23 cellular contexts compared by ENCODE assay signal in genomic region chr12:124718458-124718857, GRCh38.
DNase-seq lines count a peak whose midpoint lies in the region; ATAC-seq, FAIRE-seq and TF ChIP-seq lines count a peak whose summit lies in the region.
"Had no signal": no experiment of that assay in that cellular context is flagged by ENCODE, and none has a peak within 500 bp of the region (broad histone marks: within the 10 kb centered on the region; RNA-seq: fewer than 3 reads in every experiment).

No MANE protein-coding gene starts in this region.

- H3K4me2 ChIP-seq in HepG2 (ENCODE audit: low read depth, low read length) (no peak overlapping the region), K562 (ENCODE audit: insufficient read depth, low read length) (no peak overlapping the region)
- H3K4me2 ChIP-seq: BLaER1, GM23338 had no signal

- H3K4me1 Mint-ChIP-seq in glutamatergic neuron (ENCODE audit: low read depth, unreplicated experiment), result peaks cover 33% of the 10 kb centered on the region

- H3K9me3 Mint-ChIP-seq in glutamatergic neuron (ENCODE audit: unreplicated experiment), result peaks cover 8% of the 10 kb centered on the region
- H3K9me3 Mint-ChIP-seq: CD8-positive, alpha-beta T cell; GM23338; H9; HFFc6 had no signal

- H3K27me3 ChIP-seq in HepG2 (ENCODE audit: control insufficient read depth in 1 of 2, insufficient read depth in 2 of 2, low read length in 2 of 2) (peaks cover 3 to 52% of the 10 kb centered on the region in 2 experiments), right lobe of liver (no peaks in the 10 kb centered on the region), K562 (ENCODE audit: control insufficient read depth in 2 of 2, insufficient read depth in 2 of 2, low read length in 2 of 2) (peaks cover 17 to 37% of the 10 kb centered on the region in 2 experiments; a peak in 4 of 5 replicates)
- H3K27me3 ChIP-seq: BLaER1 had no signal

- no peak overlapping the region for H3K4me3 Mint-ChIP-seq in glutamatergic neuron (ENCODE audit: unreplicated experiment)
- H3K4me3 Mint-ChIP-seq: B cell; CD4-positive, CD25-positive, alpha-beta regulatory T cell; CD8-positive, alpha-beta T cell; GM23338; H9; HFFc6 had no signal

- TF ChIP-seq RAD21 in HepG2 (CRISPR knock-in tag; IDR thresholded peaks at IDR 0.05), result no peak
- TF ChIP-seq RAD21 in K562 (CRISPR knock-in tag; conservative IDR thresholded peaks at IDR 0.05 in 1 of 2, IDR thresholded peaks at IDR 0.05 in 1 of 2), result no peak

- POLR2A ChIA-PET in HepG2 (lab: Yijun Ruan, JAX) (no interaction called here), K562 (lab: Yijun Ruan, JAX) (no interaction called here)

- peaks cover 4% of the 10 kb centered on the region for H3K36me3 Mint-ChIP-seq in glutamatergic neuron (ENCODE audit: unreplicated experiment)
- H3K36me3 Mint-ChIP-seq: CD8-positive, alpha-beta T cell had no signal

- H3K27me3 Mint-ChIP-seq in glutamatergic neuron (ENCODE audit: unreplicated experiment), result peaks cover 6% of the 10 kb centered on the region
- H3K27me3 Mint-ChIP-seq: CD4-positive, CD25-positive, alpha-beta regulatory T cell had no signal

- ATAC-seq in HepG2, result no peak
- ATAC-seq in right lobe of liver, result no peak
- no peak for ATAC-seq in K562
- ATAC-seq in HG03565 (IDR thresholded peaks at IDR 0.05; ENCODE audit: unreplicated experiment), result no peak
- ATAC-seq: CD8-positive, alpha-beta T cell; GM23338; HCT116 had no signal

- in situ Hi-C loops in HepG2 (cut with HindIII; ENCODE audit: extremely low pct_ligation_motif_present, low pct_unique_long_range_greater_than_20kb) (no loop called here), K562 (cut with MboI) (no loop called here)

- no peak overlapping the region for H3K4me3 ChIP-seq in HepG2 (replicated peaks in 1 of 3; ENCODE audit: insufficient read depth in 1 of 3, low read depth in 2 of 3, low read length in 3 of 3)
- no peak overlapping the region for H3K4me3 ChIP-seq in right lobe of liver
- H3K4me3 ChIP-seq in K562, result no peak overlapping the region
- H3K4me3 ChIP-seq: BLaER1, GM23338 had no signal

- H3K9me1 ChIP-seq in K562 (ENCODE audit: control insufficient read depth, insufficient read depth, low read length), result no peaks in the 10 kb centered on the region

- H3K36me3 ChIP-seq in HepG2 (replicated peaks in 1 of 2; ENCODE audit: control insufficient read depth in 1 of 2, insufficient read depth in 2 of 2, low read length in 2 of 2) (no peaks in the 10 kb centered on the region), right lobe of liver (no peaks in the 10 kb centered on the region), K562 (ENCODE audit: control insufficient read depth, insufficient read depth, low read length) (no peaks in the 10 kb centered on the region)
- H3K36me3 ChIP-seq: BLaER1 had no signal

- TF ChIP-seq EP300 in HepG2 (IDR thresholded peaks at IDR 0.05; ENCODE audit: low read depth in 2 of 2, low read length in 2 of 2) (no peak), HepG2 (CRISPR knock-in tag; IDR thresholded peaks at IDR 0.05; ENCODE audit: borderline replicate concordance) (no peak), K562 (IDR thresholded peaks at IDR 0.05; ENCODE audit: low read length) (no peak)

- no peak overlapping the region for H3K9ac ChIP-seq in HepG2 (ENCODE audit: insufficient read depth, low read depth, low read length)
- no peak overlapping the region for H3K9ac ChIP-seq in K562 (ENCODE audit: insufficient read depth in 1 of 2, low read depth in 2 of 2, low read length in 2 of 2)
- H3K9ac ChIP-seq: BLaER1 had no signal

- H2AFZ ChIP-seq in HepG2 (ENCODE audit: low read length) (no peak overlapping the region), K562 (ENCODE audit: low read depth, low read length) (no peak overlapping the region)
- H2AFZ ChIP-seq: GM23338 had no signal

- no peak for DNase-seq in HepG2 (ENCODE audit: low spot score)
- DNase-seq in right lobe of liver, result no peak
- no peak for DNase-seq in K562 (ENCODE audit: extremely low read depth in 1 of 4, low spot score in 3 of 4)
- no peak for DNase-seq in glutamatergic neuron
- DNase-seq in NCI-H2081 treated with DMSO at 0.1 percent for 48 hours (lab: John Stamatoyannopoulos, UW), result no peak
- no peak for DNase-seq in cortex of kidney (lab: John Stamatoyannopoulos, UW)
- DNase-seq: Caco-2; CD4-positive, CD25-positive, alpha-beta regulatory T cell; CD8-positive, alpha-beta T cell; DMS153; DND-41; H9; HFFc6 had no signal

- no peaks in the 10 kb centered on the region for H3K79me2 ChIP-seq in HepG2 (ENCODE audit: insufficient read depth, low read length)
- no peaks in the 10 kb centered on the region for H3K79me2 ChIP-seq in K562 (ENCODE audit: control insufficient read depth, insufficient read depth, low read length)

- FAIRE-seq in HepG2 (lab: Jason Lieb, UNC), result no peak
- no peak for FAIRE-seq in K562 (lab: Jason Lieb, UNC)
- FAIRE-seq: A204.1, G401.6, GM12892, GM19239 had no signal

- H3K4me1 ChIP-seq in HepG2 (ENCODE audit: insufficient read depth, low read length) (peaks cover 22% of the 10 kb centered on the region), right lobe of liver (peaks cover 0 to 12% (median 3%) of the 10 kb centered on the region in 4 donors), K562 (replicated peaks in 1 of 2; ENCODE audit: control insufficient read depth in 2 of 2, insufficient read depth in 2 of 2, low read length in 2 of 2) (peaks cover 11 to 14% of the 10 kb centered on the region in 2 experiments; a peak in 3 of 5 replicates)

- H3K27ac Mint-ChIP-seq in glutamatergic neuron (ENCODE audit: unreplicated experiment), result peak overlapping the region; percentile 57
- H3K27ac Mint-ChIP-seq: B cell; CD4-positive, CD25-positive, alpha-beta regulatory T cell; CD8-positive, alpha-beta T cell; GM23338; H9; HFFc6 had no signal

- no peaks in the 10 kb centered on the region for H3K9me3 ChIP-seq in HepG2 (ENCODE audit: low read length)
- H3K9me3 ChIP-seq in right lobe of liver, result no peaks in the 10 kb centered on the region
- H3K9me3 ChIP-seq in K562 (replicated peaks; ENCODE audit: control insufficient read depth, insufficient read depth, low read depth, low read length), result no peaks in the 10 kb centered on the region
- H3K9me3 ChIP-seq: BLaER1, Caco-2 had no signal

- BruUV-seq in HepG2 (replicated peaks; lab: Mats Ljungman, UMichigan), result no TSS peak
- BruUV-seq in K562 (replicated peaks; lab: Mats Ljungman, UMichigan), result no TSS peak

- no peaks in the 10 kb centered on the region; the same call in 1 of the 2 replicates for H4K20me1 ChIP-seq in HepG2 (ENCODE audit: insufficient read depth, low read length)
- H4K20me1 ChIP-seq in K562 (replicated peaks; ENCODE audit: control insufficient read depth, insufficient read depth, low read length), result no peaks in the 10 kb centered on the region
- H4K20me1 ChIP-seq: BLaER1 had no signal

- WGBS in HepG2 (ENCODE audit: low lambda C conversion rate), result 60% methylated on average over 8 of the region's 8 CpGs
- WGBS in right lobe of liver (ENCODE audit: insufficient coverage, low coverage, low lambda C conversion rate, missing lambda C conversion rate), result 86% methylated on average over 8 of the region's 8 CpGs
- WGBS in K562 (ENCODE audit: insufficient coverage, low coverage, missing lambda C conversion rate), result 15% methylated on average over 8 of the region's 8 CpGs

- CTCF ChIA-PET in HepG2 (lab: Yijun Ruan, JAX; ENCODE audit: low intra/inter-chr PET ratio, low total read pairs), result no interaction called here
- CTCF ChIA-PET in K562 (lab: Yijun Ruan, JAX; ENCODE audit: low intra/inter-chr PET ratio), result no interaction called here

- intact Hi-C loops in HepG2 (cut with micrococcal nuclease; ENCODE audit: unreplicated experiment) (no loop called here), right lobe of liver (cut with DNase I) (no loop called here), K562 (cut with micrococcal nuclease) (no loop called here)

- TF ChIP-seq CTCF in HepG2 (CRISPR knock-in tag; IDR thresholded peaks at IDR 0.05), result no peak
- TF ChIP-seq CTCF in right lobe of liver (IDR thresholded peaks at IDR 0.05), result no peak
- TF ChIP-seq CTCF in K562 (IDR thresholded peaks at IDR 0.05 in 2 of 3, conservative IDR thresholded peaks at IDR 0.05 in 1 of 3; ENCODE audit: insufficient read depth in 2 of 3, low read depth in 1 of 3, low read length in 3 of 3), result no peak
- no peak for TF ChIP-seq CTCF in glutamatergic neuron (IDR thresholded peaks at IDR 0.05; ENCODE audit: partially characterized antibody, unreplicated experiment)

- TF ChIP-seq POLR2A in HepG2 (IDR thresholded peaks at IDR 0.05; ENCODE audit: insufficient read depth in 1 of 2, low read depth in 2 of 2, low read length in 2 of 2) (no peak), right lobe of liver (IDR thresholded peaks at IDR 0.05) (no peak), K562 (conservative IDR thresholded peaks at IDR 0.05) (no peak)

- no peak overlapping the region for H3K27ac ChIP-seq in HepG2 (ENCODE audit: extremely low read length, insufficient read depth, low read length)
- no peak overlapping the region for H3K27ac ChIP-seq in right lobe of liver
- H3K27ac ChIP-seq in K562 (ENCODE audit: extremely low read depth, low read depth, low read length), result no peak overlapping the region
- H3K27ac ChIP-seq: 22Rv1, BLaER1 had no signal

TF ChIP-seq in K562, 482 proteins besides CTCF, POLR2A, EP300 and RAD21 (continues in another document):
- peak; percentile 85 to 87 for TF ChIP-seq NRF1 (conservative IDR thresholded peaks at IDR 0.05 in 1 of 2, IDR thresholded peaks at IDR 0.05 in 1 of 2)
